Comparison of ENCODE assay signal across 19 cellular contexts in genomic region chr2:156325671-156326385, GRCh38.
"Had no signal": no experiment of that assay in that cellular context is flagged by ENCODE, and none has a peak within 500 bp of the region (broad histone marks: within the 10 kb centered on the region; RNA-seq: fewer than 3 reads in every experiment).

No MANE protein-coding gene starts in this region.

- H3K27ac ChIP-seq: breast epithelium, epithelial cell of prostate, right atrium auricular region, transverse colon had no signal

- H3K4me3 ChIP-seq: breast epithelium, right atrium auricular region, transverse colon had no signal

- H3K27ac Mint-ChIP-seq: activated naive CD8-positive, alpha-beta T cell treated with anti-CD3 and anti-CD28 coated beads, Interleukin-2, amount 10 ng/mL, durations not matched to agents 7 days and 5 days; activated T-cell treated with anti-CD3 and anti-CD28 coated beads, Interleukin-2, amount 50 U/mL, for 72 hours; progenitor cell of endocrine pancreas; T-cell had no signal

- H3K36me3 ChIP-seq: breast epithelium, transverse colon had no signal

- H3K4me1 ChIP-seq: breast epithelium had no signal

- FAIRE-seq: small intestine had no signal

- H3K9me3 ChIP-seq: breast epithelium, right atrium auricular region, transverse colon had no signal

- H3K4me3 Mint-ChIP-seq: activated naive CD8-positive, alpha-beta T cell treated with anti-CD3 and anti-CD28 coated beads, Interleukin-2, amount 10 ng/mL, durations not matched to agents 7 days and 5 days; activated T-cell treated with anti-CD3 and anti-CD28 coated beads, Interleukin-2, amount 50 U/mL, for 72 hours had no signal

- DNase-seq: activated CD4-positive, alpha-beta T cell treated with anti-CD3 and anti-CD28 coated beads, Interleukin-2, amount 50 U/mL, for 4 hours; activated CD4-positive, CD25-positive, alpha-beta regulatory T cell treated with anti-CD3 and anti-CD28 coated beads, Interleukin-2, amount 50 U/mL, for 72 hours; activated naive CD8-positive, alpha-beta T cell treated with anti-CD3 and anti-CD28 coated beads, Interleukin-2, amount 10 ng/mL, durations not matched to agents 7 days and 5 days; activated T-cell treated with anti-CD3 and anti-CD28 coated beads, Interleukin-2, amount 50 U/mL, for 72 hours; aorta; dermis blood vessel endothelial cell; hippocampal formation; left ventricle myocardium superior; small intestine; stimulated activated CD4-positive, alpha-beta T cell treated with anti-CD3 and anti-CD28 coated beads, Interleukin-4, amount 100 ng/mL, for 24 hours; stimulated activated naive CD4-positive, alpha-beta T cell treated with Interleukin-2 at 50 U/mL for 16 hours; substantia nigra; T1000; transverse colon had no signal

- H3K9me3 Mint-ChIP-seq: activated naive CD8-positive, alpha-beta T cell treated with anti-CD3 and anti-CD28 coated beads, Interleukin-2, amount 10 ng/mL, durations not matched to agents 7 days and 5 days; activated T-cell treated with anti-CD3 and anti-CD28 coated beads, Interleukin-2, amount 50 U/mL, for 72 hours; T-cell had no signal

- ATAC-seq: activated T-cell treated with anti-CD3 and anti-CD28 coated beads, Interleukin-2, amount 50 U/mL, for 72 hours; left ventricle myocardium superior; T-cell had no signal
